11 cellular contexts compared by ENCODE assay signal in genomic region chr5:81729276-81729675, GRCh38.
"Had no signal": no experiment of that assay in that cellular context is flagged by ENCODE, and none has a peak within 500 bp of the region (broad histone marks: within the 10 kb centered on the region; RNA-seq: fewer than 3 reads in every experiment).

No MANE protein-coding gene starts in this region.

- H3K9ac ChIP-seq: GM23248 had no signal

- H3K9me3 Mint-ChIP-seq: GM23338, H9, HFFc6 had no signal

- H3K4me1 ChIP-seq: HAP-1 had no signal

- H3K4me2 ChIP-seq: GM23338 had no signal

- H3K36me3 ChIP-seq: HAP-1 had no signal

- H2AFZ ChIP-seq: GM23248, GM23338 had no signal

- DNase-seq: GM23248, GOT3, H7, H9, HCEC 1CT, HFFc6 had no signal

- ATAC-seq: GM23338, HCT116 had no signal

- H3K4me3 ChIP-seq: GM23248, GM23338, HAP-1 had no signal

- FAIRE-seq: H1, H54 had no signal

- H3K9me3 ChIP-seq: HAP-1 had no signal

- H3K4me3 Mint-ChIP-seq: GM23338, H9, HFFc6 had no signal

- H3K27ac ChIP-seq: GM23248 had no signal

- H3K27ac Mint-ChIP-seq: GM23338, H9, HFFc6 had no signal
